In the genomic region with DNA sequence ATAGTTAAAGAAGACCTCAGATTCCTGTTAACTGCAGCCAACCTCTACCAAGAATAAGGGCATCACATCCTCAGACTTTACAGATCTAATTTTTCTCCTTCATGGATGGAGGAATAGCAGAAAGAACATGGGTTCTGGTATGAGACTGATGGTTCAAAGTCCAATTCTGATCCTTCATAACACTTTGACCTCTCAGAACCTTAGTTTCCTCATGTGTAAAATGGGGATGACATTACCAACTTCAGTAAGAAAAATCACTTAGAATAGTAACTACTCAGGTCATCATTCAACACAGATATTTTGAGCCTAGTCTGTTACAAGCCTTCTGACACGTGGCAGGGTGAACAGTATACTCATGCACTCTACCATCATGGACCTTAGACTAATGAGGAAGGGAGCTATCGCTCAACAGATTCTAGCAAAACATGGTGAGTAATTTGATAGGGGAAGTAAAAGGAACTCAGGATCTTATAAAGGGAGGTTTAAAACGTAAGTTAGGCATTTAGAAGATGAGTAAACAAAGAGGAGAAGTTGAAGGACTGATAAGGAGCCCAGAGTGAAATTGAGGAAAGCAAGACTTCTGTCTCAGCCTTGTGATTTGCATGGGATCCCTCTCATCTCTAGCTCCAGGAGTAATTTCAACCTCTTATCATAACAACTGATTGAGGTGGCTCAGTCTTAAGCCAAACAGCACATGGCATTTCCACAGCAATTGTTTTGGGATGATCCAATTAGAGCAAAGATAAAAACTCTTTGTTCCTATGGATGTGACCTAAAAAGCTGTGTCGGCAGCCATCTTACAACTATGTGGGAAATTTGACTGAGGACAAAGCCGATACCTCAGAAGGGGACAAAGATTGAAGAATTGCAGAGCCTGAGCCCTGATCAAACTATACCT, we compare ENCODE assay signal across 18 cellular contexts.
"Had no signal": no experiment of that assay in that cellular context is flagged by ENCODE, and none has a peak within 500 bp of the region (broad histone marks: within the 10 kb centered on the region; RNA-seq: fewer than 3 reads in every experiment).

No MANE protein-coding gene starts in this region.

- H3K4me3 ChIP-seq: esophagus squamous epithelium, heart right ventricle, thyroid gland had no signal

- H3K36me3 ChIP-seq: esophagus squamous epithelium, heart right ventricle, thyroid gland, WERI-Rb-1 had no signal

- DNase-seq: activated CD4-positive, alpha-beta T cell treated with anti-CD3 and anti-CD28 coated beads for 1 hour; activated CD4-positive, alpha-beta T cell treated with anti-CD3 and anti-CD28 coated beads, Interleukin-2, amount 50 U/mL, for 4 hours; activated gamma-delta T cell; activated T-cell treated with anti-CD3 and anti-CD28 coated beads, Interleukin-2, amount 50 U/mL, for 72 hours; dermis blood vessel endothelial cell; effector memory CD4-positive, alpha-beta T cell; esophagus squamous epithelium; heart right ventricle; immature natural killer cell; nephron progenitor cell; occipital lobe; stimulated activated CD4-positive, alpha-beta T cell treated with anti-CD3 and anti-CD28 coated beads, Interleukin-2, amount 100 ng/mL, for 24 hours; stimulated activated naive CD4-positive, alpha-beta T cell treated with Interleukin-2 at 50 U/mL for 16 hours; T1000; thyroid gland; WERI-Rb-1 had no signal

- ATAC-seq: activated T-cell treated with anti-CD3 and anti-CD28 coated beads, Interleukin-2, amount 50 U/mL, for 72 hours; heart right ventricle had no signal

- H3K27ac Mint-ChIP-seq: activated naive CD4-positive, alpha-beta T cell treated with anti-CD3 and anti-CD28 coated beads, Interleukin-2, amount 50 U/mL, for 24 hours; activated T-cell treated with anti-CD3 and anti-CD28 coated beads, Interleukin-2, amount 50 U/mL, for 72 hours; immature natural killer cell; nephron progenitor cell had no signal

- H3K27me3 ChIP-seq: esophagus squamous epithelium, heart right ventricle, thyroid gland had no signal

- H3K9me3 ChIP-seq: esophagus squamous epithelium, heart right ventricle, thyroid gland had no signal

- H3K4me1 Mint-ChIP-seq: activated naive CD4-positive, alpha-beta T cell treated with anti-CD3 and anti-CD28 coated beads, Interleukin-2, amount 50 U/mL, for 24 hours; immature natural killer cell had no signal

- H3K4me3 Mint-ChIP-seq: activated naive CD4-positive, alpha-beta T cell treated with anti-CD3 and anti-CD28 coated beads, Interleukin-2, amount 50 U/mL, for 24 hours; activated T-cell treated with anti-CD3 and anti-CD28 coated beads, Interleukin-2, amount 50 U/mL, for 72 hours; immature natural killer cell; nephron progenitor cell had no signal

- H3K36me3 Mint-ChIP-seq: immature natural killer cell had no signal

- FAIRE-seq: bronchial epithelial cell had no signal

- H3K27ac ChIP-seq: esophagus squamous epithelium, heart right ventricle, thyroid gland, WERI-Rb-1 had no signal
